8 cellular contexts compared by ENCODE assay signal in the genomic region with DNA sequence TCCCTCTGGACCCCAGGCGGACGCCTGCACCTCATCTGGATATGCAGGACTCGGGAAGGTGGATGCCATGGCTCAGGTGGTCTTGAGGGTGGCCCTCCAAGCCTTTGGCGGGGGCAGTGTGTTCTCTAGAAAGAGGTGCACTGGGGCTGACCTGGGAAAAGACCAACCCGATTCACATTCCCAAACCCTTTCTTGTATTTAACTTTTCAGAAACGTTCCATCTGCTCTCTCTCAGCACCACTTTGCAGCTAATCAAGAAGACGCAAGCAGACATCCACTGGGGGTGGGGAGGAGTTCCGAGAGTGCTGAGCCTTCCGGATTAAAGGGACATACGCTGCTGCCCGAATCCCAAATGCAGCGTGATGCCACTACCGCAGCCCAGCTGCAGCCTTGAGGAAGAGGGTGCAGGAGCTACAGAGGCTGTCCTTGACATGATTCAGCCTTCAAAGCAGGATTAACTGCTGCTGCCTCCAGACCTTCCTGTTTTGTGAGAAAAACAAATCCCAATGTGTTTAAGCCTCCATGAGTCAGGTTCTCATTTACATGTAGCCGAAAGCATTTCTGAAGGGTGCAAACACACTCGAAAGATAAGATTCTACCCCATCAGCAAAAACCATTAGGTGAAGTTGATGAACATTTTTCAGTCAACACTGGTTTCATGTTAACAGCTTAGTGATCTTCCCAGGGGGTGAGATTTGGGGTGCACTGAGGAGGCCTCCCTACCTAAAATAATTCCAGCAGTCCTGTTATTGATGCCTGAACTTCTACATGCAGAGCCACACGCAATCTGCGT. TPM values are rescaled to one million over a fixed set of nuclear protein-coding genes. Genes with fewer than 3 reads are reported as not detected.
A peak's percentile ranks its signal among the peaks of the same experiment; 100 is the strongest.
DNase-seq lines count a peak whose midpoint lies in the region; ATAC-seq and TF ChIP-seq lines count a peak whose summit lies in the region.

No MANE protein-coding gene starts in this region.

- H3K4me1 ChIP-seq in neural progenitor cell: peaks cover 11% of the 10 kb centered on the region

- peak; percentile 91 for ATAC-seq in esophagus mucosa
- ATAC-seq in GM18858 (IDR thresholded peaks at IDR 0.05; ENCODE audit: unreplicated experiment): no peak

- H3F3A ChIP-seq in neural progenitor cell (ENCODE audit: low read depth): no peaks in the 10 kb centered on the region

- no peaks in the 10 kb centered on the region for H3K36me3 ChIP-seq in neural progenitor cell

- H3K79me2 ChIP-seq in neural progenitor cell (ENCODE audit: low read depth): no peaks in the 10 kb centered on the region

- H2AFZ ChIP-seq in neural progenitor cell (replicated peaks): peak overlapping the region; percentile 30

- peak overlapping the region; percentile 29 for H3K4me2 ChIP-seq in neural progenitor cell

- no peaks in the 10 kb centered on the region for H3K27me3 ChIP-seq in neural progenitor cell

- peak; percentile 63 for DNase-seq in D341Med (ENCODE audit: low spot score)
- peak; percentile 73 for DNase-seq in NCI-H82 (lab: John Stamatoyannopoulos, UW)
- DNase-seq in neural progenitor cell (ENCODE audit: low spot score): peak; percentile 62
- no peak for DNase-seq in stimulated activated CD4-positive, alpha-beta T cell treated with anti-CD3 and anti-CD28 coated beads, Interleukin-4, amount 100 ng/mL, for 24 hours
- DNase-seq in DMS79 (lab: John Stamatoyannopoulos, UW): no peak
- no peak for DNase-seq in immature natural killer cell

- H3K9me3 Mint-ChIP-seq in neural progenitor cell: no peaks in the 10 kb centered on the region
- H3K9me3 Mint-ChIP-seq in immature natural killer cell: no peaks in the 10 kb centered on the region

- H3K27me3 Mint-ChIP-seq in neural progenitor cell (ENCODE audit: insufficient read depth, low read depth) (peaks cover 11% of the 10 kb centered on the region), immature natural killer cell (ENCODE audit: low read depth in 3 of 3) (peaks cover 12 to 16% (median 13%) of the 10 kb centered on the region in 3 donors)

- no peak overlapping the region for H3K4me3 ChIP-seq in neural progenitor cell

- no peak overlapping the region for H3K4me3 Mint-ChIP-seq in neural progenitor cell
- H3K4me3 Mint-ChIP-seq in immature natural killer cell: no peak overlapping the region

- no peak overlapping the region for H3K27ac ChIP-seq in neural progenitor cell

- H3K4me1 Mint-ChIP-seq in neural progenitor cell (peaks cover 37% of the 10 kb centered on the region), immature natural killer cell (peaks cover 16 to 17% of the 10 kb centered on the region in 2 donors)

- H3K27ac Mint-ChIP-seq in neural progenitor cell (no peak overlapping the region), immature natural killer cell (no peak overlapping the region)

- H3K36me3 Mint-ChIP-seq in neural progenitor cell: no peaks in the 10 kb centered on the region
- no peaks in the 10 kb centered on the region for H3K36me3 Mint-ChIP-seq in immature natural killer cell

- no peaks in the 10 kb centered on the region for H3K9me3 ChIP-seq in neural progenitor cell (ENCODE audit: low read depth)

- TF ChIP-seq CTCF in neural progenitor cell (IDR thresholded peaks at IDR 0.05): no peak

- no peak overlapping the region for H3K9ac ChIP-seq in neural progenitor cell

- H4K20me1 ChIP-seq in neural progenitor cell (ENCODE audit: low read depth): no peaks in the 10 kb centered on the region

RNA-seq across cellular contexts. Expression of a gene that starts 40.0 kb away (rescaled TPM):
- 57.5 TPM for total RNA-seq in esophagus mucosa
- 67.2 and 73.6 TPM in 2 replicates for total RNA-seq in neural progenitor cell (ENCODE audit: low replicate concordance)
- polyA plus RNA-seq in immature natural killer cell: 10 to 100 TPM; 30.9 to 91.5 (median 55.5) TPM

Comparison
In these comparisons a context has a peak if more than half of its experiments do, and no peak if none do; other contexts are left out.
1. DNase-seq: peak in D341Med (single experiment), NCI-H82 (single experiment) and neural progenitor cell (single experiment); none in stimulated activated CD4-positive, alpha-beta T cell treated with anti-CD3 and anti-CD28 coated beads, Interleukin-4, amount 100 ng/mL, for 24 hours (single experiment), DMS79 (single experiment) and immature natural killer cell (0 of 3).